ENCODE assay signal across 8 cellular contexts in the genomic region with DNA sequence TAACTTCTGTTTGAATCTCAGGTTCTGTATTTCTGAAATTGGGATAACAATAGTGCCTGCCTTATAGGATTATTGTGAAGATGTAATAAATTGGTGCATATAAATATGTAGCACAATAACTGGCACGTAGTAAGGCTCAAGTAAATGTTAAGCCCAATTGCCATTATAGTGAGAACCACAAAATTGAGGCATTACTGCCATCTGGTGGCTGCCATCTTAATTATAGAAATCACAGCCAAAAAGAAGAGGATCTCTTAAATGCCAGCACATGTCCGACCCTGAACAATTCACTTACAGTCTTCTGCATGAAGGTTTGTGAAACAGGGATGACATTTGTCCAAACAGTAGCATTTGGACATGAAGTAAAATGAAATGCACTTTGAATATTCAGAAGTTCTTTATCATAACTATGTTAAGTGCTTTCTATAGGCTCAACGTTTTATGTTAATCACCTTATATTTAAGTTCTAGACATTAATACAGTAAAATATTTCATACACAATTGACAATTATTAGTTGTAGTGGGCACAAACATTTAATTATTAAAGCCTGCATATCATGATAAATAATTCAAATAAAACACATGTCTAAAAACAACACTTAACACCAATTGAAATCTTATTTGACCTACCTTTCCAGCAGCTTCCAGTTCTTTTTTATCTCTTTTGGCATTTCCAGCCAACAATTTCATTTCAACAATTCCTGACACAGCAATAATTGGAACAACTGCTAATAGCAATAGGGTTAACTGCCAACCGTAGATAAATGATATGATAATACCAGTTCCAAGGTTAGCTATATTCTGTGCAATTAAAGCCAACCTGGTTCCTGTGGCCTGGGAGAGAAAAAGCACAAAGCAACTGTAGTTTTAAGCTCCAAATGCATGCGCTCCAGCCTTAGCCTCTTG. TPM values are rescaled to one million over a fixed set of nuclear protein-coding genes. Genes with fewer than 3 reads are reported as not detected.
DNase-seq lines count a peak whose midpoint lies in the region; ATAC-seq, FAIRE-seq and TF ChIP-seq lines count a peak whose summit lies in the region.

No MANE protein-coding gene starts in this region.

- H3K4me1 ChIP-seq in Karpas-422 (ENCODE audit: low read length): peaks cover 9% of the 10 kb centered on the region
- H3K4me1 ChIP-seq in ovary (ENCODE audit: insufficient read depth): no peaks in the 10 kb centered on the region

- 38 to 51% (median 47%) methylated on average over 5 of the region's 5 CpGs for WGBS in ovary, 3 donors

- TF ChIP-seq EP300 in ovary (IDR thresholded peaks at IDR 0.05): no peak

- no peaks in the 10 kb centered on the region for H3K79me2 ChIP-seq in Karpas-422 (ENCODE audit: low read length)

- H3K27ac ChIP-seq in Karpas-422 (ENCODE audit: low read length) (no peak overlapping the region), ovary (no peak overlapping the region)

- H3K27me3 Mint-ChIP-seq in activated T-helper 1 cell treated with anti-CD3 and anti-CD28 coated beads, Interleukin-12 subunit alpha, Interleukin-12 subunit beta, Interleukin-2, Interleukin-4 antibody, amounts not matched to agents 30 ng/mL and 10 ng/mL and 1 ng/mL, durations not matched to agents 14 hours and 24 hours and 36 hours (ENCODE audit: insufficient read depth): peaks cover 13% of the 10 kb centered on the region

- TF ChIP-seq POLR2A in ovary (IDR thresholded peaks at IDR 0.05): no peak

- peak; percentile 82 for TF ChIP-seq CTCF in D721Med (IDR thresholded peaks at IDR 0.05; ENCODE audit: insufficient read depth, missing control alignments)
- TF ChIP-seq CTCF in fibroblast of villous mesenchyme (IDR thresholded peaks at IDR 0.05; ENCODE audit: insufficient read depth, low read depth, low read length): peak; percentile 63
- TF ChIP-seq CTCF in ovary (IDR thresholded peaks at IDR 0.05): peak; percentile 11 to 73 (median 62)

- no peak overlapping the region for H3K4me3 ChIP-seq in Karpas-422 (ENCODE audit: low read length)
- H3K4me3 ChIP-seq in fibroblast of villous mesenchyme (ENCODE audit: low read depth, low read length): no peak overlapping the region
- H3K4me3 ChIP-seq in ovary: no peak overlapping the region

- H4K20me1 ChIP-seq in Karpas-422 (ENCODE audit: insufficient read depth, low read depth, low read length): no peaks in the 10 kb centered on the region

- H2AFZ ChIP-seq in Karpas-422 (ENCODE audit: low read length): no peak overlapping the region

- no peaks in the 10 kb centered on the region for H3K9me3 Mint-ChIP-seq in activated T-helper 1 cell treated with anti-CD3 and anti-CD28 coated beads, Interleukin-12 subunit alpha, Interleukin-12 subunit beta, Interleukin-2, Interleukin-4 antibody, amounts not matched to agents 30 ng/mL and 10 ng/mL and 1 ng/mL, durations not matched to agents 14 hours and 24 hours and 36 hours

- DNase-seq in D721Med (ENCODE audit: insufficient read length, low spot score) (no peak), Karpas-422 (peak; percentile 89), RKO (ENCODE audit: low spot score) (peak; percentile 71), fibroblast of villous mesenchyme (ENCODE audit: low read depth) (peak; percentile 75), ovary (peak; percentile 31 to 67 (median 47)), ureter (ENCODE audit: low spot score) (peak; percentile 67)
- DNase-seq in activated T-helper 1 cell treated with anti-CD3 and anti-CD28 coated beads, Interleukin-12 subunit alpha, Interleukin-12 subunit beta, Interleukin-2, Interleukin-4 antibody, amounts not matched to agents 30 ng/mL and 10 ng/mL and 1 ng/mL, durations not matched to agents 14 hours and 24 hours and 36 hours (ENCODE audit: low spot score): peak; percentile 50

- no peak overlapping the region for H3K9ac ChIP-seq in Karpas-422 (ENCODE audit: low read length)

- ATAC-seq in GM21515 (IDR thresholded peaks at IDR 0.05; ENCODE audit: unreplicated experiment): peak; percentile 76

- H3K4me3 Mint-ChIP-seq in activated T-helper 1 cell treated with anti-CD3 and anti-CD28 coated beads, Interleukin-12 subunit alpha, Interleukin-12 subunit beta, Interleukin-2, Interleukin-4 antibody, amounts not matched to agents 30 ng/mL and 10 ng/mL and 1 ng/mL, durations not matched to agents 14 hours and 24 hours and 36 hours: no peak overlapping the region

- no peaks in the 10 kb centered on the region for H3K4me1 Mint-ChIP-seq in activated T-helper 1 cell treated with anti-CD3 and anti-CD28 coated beads, Interleukin-12 subunit alpha, Interleukin-12 subunit beta, Interleukin-2, Interleukin-4 antibody, amounts not matched to agents 30 ng/mL and 10 ng/mL and 1 ng/mL, durations not matched to agents 14 hours and 24 hours and 36 hours (ENCODE audit: low read depth)

- no peak overlapping the region for H3K27ac Mint-ChIP-seq in activated T-helper 1 cell treated with anti-CD3 and anti-CD28 coated beads, Interleukin-12 subunit alpha, Interleukin-12 subunit beta, Interleukin-2, Interleukin-4 antibody, amounts not matched to agents 30 ng/mL and 10 ng/mL and 1 ng/mL, durations not matched to agents 14 hours and 24 hours and 36 hours

- intact Hi-C loops in activated T-helper 1 cell treated with anti-CD3 and anti-CD28 coated beads, Interleukin-12 subunit alpha, Interleukin-12 subunit beta, Interleukin-2, Interleukin-4 antibody, amounts not matched to agents 30 ng/mL and 10 ng/mL and 1 ng/mL, durations not matched to agents 14 hours and 24 hours and 36 hours (cut with micrococcal nuclease): loop anchor here (1.0 kb wide), 4 partner anchors 72 to 491 kb away; partner anchors contain the start of gene CROT
- intact Hi-C loops in ovary (cut with DNase I): loop anchor here in 3 of 4 donors (2.0 to 5.0 kb wide), 2 partner anchors 104 to 105 kb away; no protein-coding TSS in a partner anchor

- H3K36me3 Mint-ChIP-seq in activated T-helper 1 cell treated with anti-CD3 and anti-CD28 coated beads, Interleukin-12 subunit alpha, Interleukin-12 subunit beta, Interleukin-2, Interleukin-4 antibody, amounts not matched to agents 30 ng/mL and 10 ng/mL and 1 ng/mL, durations not matched to agents 14 hours and 24 hours and 36 hours (ENCODE audit: low read depth): no peaks in the 10 kb centered on the region

- no peak overlapping the region for H3K4me2 ChIP-seq in Karpas-422 (ENCODE audit: low read depth, low read length, poor library complexity, severe bottlenecking)

- H3K9me2 ChIP-seq in Karpas-422 (replicated peaks; ENCODE audit: insufficient read depth, low read length): no peaks in the 10 kb centered on the region

- no peaks in the 10 kb centered on the region for H3K36me3 ChIP-seq in Karpas-422 (ENCODE audit: insufficient read depth, low read length)
- no peaks in the 10 kb centered on the region for H3K36me3 ChIP-seq in ovary

- no peaks in the 10 kb centered on the region for H3K27me3 ChIP-seq in Karpas-422 (ENCODE audit: low read length)
- no peaks in the 10 kb centered on the region for H3K27me3 ChIP-seq in ovary

- FAIRE-seq in D721Med (lab: Jason Lieb, UNC): peak; percentile 55

- no peaks in the 10 kb centered on the region for H3K9me3 ChIP-seq in Karpas-422 (ENCODE audit: low read length)
- H3K9me3 ChIP-seq in ovary: no peaks in the 10 kb centered on the region

RNA-seq across cellular contexts. Expression of gene ABCB4, which starts 58.5 kb away (rescaled TPM):
- 0.47 and 0.67 TPM in 2 replicates for total RNA-seq in Karpas-422 (2014; rRNA removed; shearing (Covaris generic); ENCODE audit: low replicate concordance)
- total RNA-seq in activated T-helper 1 cell treated with anti-CD3 and anti-CD28 coated beads, Interleukin-12 subunit alpha, Interleukin-12 subunit beta, Interleukin-2, Interleukin-4 antibody, amounts not matched to agents 30 ng/mL and 10 ng/mL and 1 ng/mL, durations not matched to agents 14 hours and 24 hours and 36 hours: not detected in 2 replicates
- total RNA-seq in fibroblast of villous mesenchyme (under 0.01 and 0.32 TPM in 2 replicates), ovary (1 to 10 TPM in 1 of 7 donors, under 1 TPM in 6; 0.13 to 2.1 (median 0.45) TPM), ureter (4.0 TPM)
- under 1 TPM; 0.33 to 0.75 TPM for polyA plus RNA-seq in ovary
